In genomic region chrX:29215251-29215650, GRCh38 we compare ENCODE assay signal across 19 cellular contexts.
DNase-seq lines count a peak whose midpoint lies in the region; FAIRE-seq and TF ChIP-seq lines count a peak whose summit lies in the region.
"Had no signal": no experiment of that assay in that cellular context is flagged by ENCODE, and none has a peak within 500 bp of the region (broad histone marks: within the 10 kb centered on the region; RNA-seq: fewer than 3 reads in every experiment).

No MANE protein-coding gene starts in this region.

- H3K4me3 ChIP-seq in bronchial epithelial cell (ENCODE audit: low read depth, low read length) = no peak overlapping the region
- no peak overlapping the region for H3K4me3 ChIP-seq in lower leg skin (ENCODE audit: low read depth, poor library complexity, severe bottlenecking)
- H3K4me3 ChIP-seq: SJSA1 had no signal

- TF ChIP-seq CTCF in bronchial epithelial cell (IDR thresholded peaks at IDR 0.05; ENCODE audit: insufficient read depth, low read length, severe bottlenecking) (no peak), lower leg skin (IDR thresholded peaks at IDR 0.05) (no peak)

- H3K36me3 ChIP-seq in bronchial epithelial cell (ENCODE audit: control insufficient read depth, insufficient read depth, low read length) = no peaks in the 10 kb centered on the region
- H3K36me3 ChIP-seq: SJSA1 had no signal

- DNase-seq in NCI-H226 = peak; percentile 42
- peak; percentile 17 for DNase-seq in bronchial epithelial cell (ENCODE audit: low read depth)
- DNase-seq in fibroblast of peridontal ligament (ENCODE audit: extremely low read depth) = peak; percentile 0
- no peak for DNase-seq in GM12892 (ENCODE audit: insufficient read length)
- DNase-seq in cerebellum (ENCODE audit: low spot score) = no peak
- no peak for DNase-seq in hippocampal formation (lab: John Stamatoyannopoulos, UW)
- no peak for DNase-seq in lower leg skin (ENCODE audit: low spot score in 2 of 2)
- DNase-seq: CD4-positive, CD25-positive, alpha-beta regulatory T cell; EL; KBM-7; NCI-H1092; NCI-H1436 treated with DMSO at 0.1 percent for 48 hours; NCI-H1930; NCI-H510A treated with DMSO at 0.1 percent for 48 hours; NCI-H748 treated with DMSO at 0.1 percent for 48 hours; NK-92 treated with Interleukin-12 subunit alpha and Interleukin-12 subunit beta, amount 100 ng/mL, for 24 hours had no signal

- TF ChIP-seq POLR2A in GM12892 (IDR thresholded peaks at IDR 0.05; ENCODE audit: low read depth, low read length) (no peak), lower leg skin (IDR thresholded peaks at IDR 0.05) (no peak)

- 79 to 81% methylated on average over 4 of the region's 4 CpGs for WGBS in lower leg skin, 2 donors

- intact Hi-C loops in lower leg skin (cut with DNase I; ENCODE audit: low total_unique reads) = no loop called here

- H3K27me3 ChIP-seq in bronchial epithelial cell (ENCODE audit: control insufficient read depth, insufficient read depth, low read length) = no peaks in the 10 kb centered on the region
- H3K27me3 ChIP-seq: SJSA1 had no signal

- FAIRE-seq in bronchial epithelial cell (lab: Jason Lieb, UNC) (no peak), GM12892 (lab: Jason Lieb, UNC) (no peak)
- FAIRE-seq: HepG2, RCC 7860 had no signal

Comparison
In these comparisons a context has a peak if more than half of its experiments do, and no peak if none do; other contexts are left out.
1. DNase-seq: peak in NCI-H226 (single experiment), bronchial epithelial cell (single experiment) and fibroblast of peridontal ligament (single experiment); none in GM12892 (single experiment), cerebellum (single experiment), hippocampal formation (0 of 2) and lower leg skin (0 of 2).